1 cellular context compared by ENCODE assay signal in the genomic region with DNA sequence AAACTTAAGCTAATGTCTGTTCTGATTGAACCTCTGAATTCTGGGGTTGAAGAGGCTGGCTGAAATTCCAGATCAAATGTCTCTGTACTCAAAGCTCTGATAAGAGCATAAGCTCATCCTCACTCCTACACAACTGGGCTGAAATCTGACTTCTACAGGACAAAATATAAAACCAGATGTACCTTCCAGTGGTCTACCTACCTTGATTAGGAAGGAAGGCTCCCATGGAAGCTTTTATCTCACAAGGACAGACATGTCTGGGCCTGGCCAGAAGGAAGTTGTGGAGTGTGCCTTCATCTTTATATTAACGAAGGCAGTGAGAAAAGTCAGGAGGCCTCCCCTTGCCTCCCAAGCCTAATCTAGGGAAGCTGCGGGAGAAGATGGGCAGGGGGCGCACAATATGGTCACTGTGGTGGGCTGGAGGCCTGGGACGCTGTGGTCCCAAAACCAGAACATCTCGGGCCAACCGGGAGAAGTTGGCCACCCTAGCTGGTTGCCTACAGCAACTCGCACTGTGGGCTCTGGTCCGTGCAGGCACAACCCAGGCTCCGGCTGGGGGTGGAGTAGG.
TF ChIP-seq lines count a peak whose summit lies in the region.

No MANE protein-coding gene starts in this region.

TF ChIP-seq in K562, 482 proteins besides CTCF, POLR2A, EP300 and RAD21 (continued from another document):
- TF ChIP-seq, protein P1, sequence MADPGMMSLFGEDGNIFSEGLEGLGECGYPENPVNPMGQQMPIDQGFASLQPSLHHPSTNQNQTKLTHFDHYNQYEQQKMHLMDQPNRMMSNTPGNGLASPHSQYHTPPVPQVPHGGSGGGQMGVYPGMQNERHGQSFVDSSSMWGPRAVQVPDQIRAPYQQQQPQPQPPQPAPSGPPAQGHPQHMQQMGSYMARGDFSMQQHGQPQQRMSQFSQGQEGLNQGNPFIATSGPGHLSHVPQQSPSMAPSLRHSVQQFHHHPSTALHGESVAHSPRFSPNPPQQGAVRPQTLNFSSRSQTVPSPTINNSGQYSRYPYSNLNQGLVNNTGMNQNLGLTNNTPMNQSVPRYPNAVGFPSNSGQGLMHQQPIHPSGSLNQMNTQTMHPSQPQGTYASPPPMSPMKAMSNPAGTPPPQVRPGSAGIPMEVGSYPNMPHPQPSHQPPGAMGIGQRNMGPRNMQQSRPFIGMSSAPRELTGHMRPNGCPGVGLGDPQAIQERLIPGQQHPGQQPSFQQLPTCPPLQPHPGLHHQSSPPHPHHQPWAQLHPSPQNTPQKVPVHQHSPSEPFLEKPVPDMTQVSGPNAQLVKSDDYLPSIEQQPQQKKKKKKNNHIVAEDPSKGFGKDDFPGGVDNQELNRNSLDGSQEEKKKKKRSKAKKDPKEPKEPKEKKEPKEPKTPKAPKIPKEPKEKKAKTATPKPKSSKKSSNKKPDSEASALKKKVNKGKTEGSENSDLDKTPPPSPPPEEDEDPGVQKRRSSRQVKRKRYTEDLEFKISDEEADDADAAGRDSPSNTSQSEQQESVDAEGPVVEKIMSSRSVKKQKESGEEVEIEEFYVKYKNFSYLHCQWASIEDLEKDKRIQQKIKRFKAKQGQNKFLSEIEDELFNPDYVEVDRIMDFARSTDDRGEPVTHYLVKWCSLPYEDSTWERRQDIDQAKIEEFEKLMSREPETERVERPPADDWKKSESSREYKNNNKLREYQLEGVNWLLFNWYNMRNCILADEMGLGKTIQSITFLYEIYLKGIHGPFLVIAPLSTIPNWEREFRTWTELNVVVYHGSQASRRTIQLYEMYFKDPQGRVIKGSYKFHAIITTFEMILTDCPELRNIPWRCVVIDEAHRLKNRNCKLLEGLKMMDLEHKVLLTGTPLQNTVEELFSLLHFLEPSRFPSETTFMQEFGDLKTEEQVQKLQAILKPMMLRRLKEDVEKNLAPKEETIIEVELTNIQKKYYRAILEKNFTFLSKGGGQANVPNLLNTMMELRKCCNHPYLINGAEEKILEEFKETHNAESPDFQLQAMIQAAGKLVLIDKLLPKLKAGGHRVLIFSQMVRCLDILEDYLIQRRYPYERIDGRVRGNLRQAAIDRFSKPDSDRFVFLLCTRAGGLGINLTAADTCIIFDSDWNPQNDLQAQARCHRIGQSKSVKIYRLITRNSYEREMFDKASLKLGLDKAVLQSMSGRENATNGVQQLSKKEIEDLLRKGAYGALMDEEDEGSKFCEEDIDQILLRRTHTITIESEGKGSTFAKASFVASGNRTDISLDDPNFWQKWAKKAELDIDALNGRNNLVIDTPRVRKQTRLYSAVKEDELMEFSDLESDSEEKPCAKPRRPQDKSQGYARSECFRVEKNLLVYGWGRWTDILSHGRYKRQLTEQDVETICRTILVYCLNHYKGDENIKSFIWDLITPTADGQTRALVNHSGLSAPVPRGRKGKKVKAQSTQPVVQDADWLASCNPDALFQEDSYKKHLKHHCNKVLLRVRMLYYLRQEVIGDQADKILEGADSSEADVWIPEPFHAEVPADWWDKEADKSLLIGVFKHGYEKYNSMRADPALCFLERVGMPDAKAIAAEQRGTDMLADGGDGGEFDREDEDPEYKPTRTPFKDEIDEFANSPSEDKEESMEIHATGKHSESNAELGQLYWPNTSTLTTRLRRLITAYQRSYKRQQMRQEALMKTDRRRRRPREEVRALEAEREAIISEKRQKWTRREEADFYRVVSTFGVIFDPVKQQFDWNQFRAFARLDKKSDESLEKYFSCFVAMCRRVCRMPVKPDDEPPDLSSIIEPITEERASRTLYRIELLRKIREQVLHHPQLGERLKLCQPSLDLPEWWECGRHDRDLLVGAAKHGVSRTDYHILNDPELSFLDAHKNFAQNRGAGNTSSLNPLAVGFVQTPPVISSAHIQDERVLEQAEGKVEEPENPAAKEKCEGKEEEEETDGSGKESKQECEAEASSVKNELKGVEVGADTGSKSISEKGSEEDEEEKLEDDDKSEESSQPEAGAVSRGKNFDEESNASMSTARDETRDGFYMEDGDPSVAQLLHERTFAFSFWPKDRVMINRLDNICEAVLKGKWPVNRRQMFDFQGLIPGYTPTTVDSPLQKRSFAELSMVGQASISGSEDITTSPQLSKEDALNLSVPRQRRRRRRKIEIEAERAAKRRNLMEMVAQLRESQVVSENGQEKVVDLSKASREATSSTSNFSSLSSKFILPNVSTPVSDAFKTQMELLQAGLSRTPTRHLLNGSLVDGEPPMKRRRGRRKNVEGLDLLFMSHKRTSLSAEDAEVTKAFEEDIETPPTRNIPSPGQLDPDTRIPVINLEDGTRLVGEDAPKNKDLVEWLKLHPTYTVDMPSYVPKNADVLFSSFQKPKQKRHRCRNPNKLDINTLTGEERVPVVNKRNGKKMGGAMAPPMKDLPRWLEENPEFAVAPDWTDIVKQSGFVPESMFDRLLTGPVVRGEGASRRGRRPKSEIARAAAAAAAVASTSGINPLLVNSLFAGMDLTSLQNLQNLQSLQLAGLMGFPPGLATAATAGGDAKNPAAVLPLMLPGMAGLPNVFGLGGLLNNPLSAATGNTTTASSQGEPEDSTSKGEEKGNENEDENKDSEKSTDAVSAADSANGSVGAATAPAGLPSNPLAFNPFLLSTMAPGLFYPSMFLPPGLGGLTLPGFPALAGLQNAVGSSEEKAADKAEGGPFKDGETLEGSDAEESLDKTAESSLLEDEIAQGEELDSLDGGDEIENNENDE (IDR thresholded peaks at IDR 0.05; ENCODE audit: low read depth, low read length) = no peak
- TF ChIP-seq HDAC1 (IDR thresholded peaks at IDR 0.05) (peak; percentile 28 to 75; a peak in 2 of 4 replicates), SOX6 (IDR thresholded peaks at IDR 0.05) (peak; percentile 59), MXI1 (IDR thresholded peaks at IDR 0.05; ENCODE audit: low read depth, low read length) (no peak), ILK (tag; IDR thresholded peaks at IDR 0.05; ENCODE audit: borderline replicate concordance, low read depth) (no peak), ESRRA (IDR thresholded peaks at IDR 0.05; ENCODE audit: borderline replicate concordance, low read depth) (no peak), MAFG (tag; conservative IDR thresholded peaks at IDR 0.05) (no peak), SNRNP70 (optimal IDR thresholded peaks at IDR 0.05; ENCODE audit: low read depth, low read length) (no peak), GTF2A2 (tag; IDR thresholded peaks at IDR 0.05) (no peak), KDM1A (IDR thresholded peaks at IDR 0.05) (peak; percentile 95 to 96), DNMT1 (IDR thresholded peaks at IDR 0.05) (no peak)
- TF ChIP-seq, protein P2, sequence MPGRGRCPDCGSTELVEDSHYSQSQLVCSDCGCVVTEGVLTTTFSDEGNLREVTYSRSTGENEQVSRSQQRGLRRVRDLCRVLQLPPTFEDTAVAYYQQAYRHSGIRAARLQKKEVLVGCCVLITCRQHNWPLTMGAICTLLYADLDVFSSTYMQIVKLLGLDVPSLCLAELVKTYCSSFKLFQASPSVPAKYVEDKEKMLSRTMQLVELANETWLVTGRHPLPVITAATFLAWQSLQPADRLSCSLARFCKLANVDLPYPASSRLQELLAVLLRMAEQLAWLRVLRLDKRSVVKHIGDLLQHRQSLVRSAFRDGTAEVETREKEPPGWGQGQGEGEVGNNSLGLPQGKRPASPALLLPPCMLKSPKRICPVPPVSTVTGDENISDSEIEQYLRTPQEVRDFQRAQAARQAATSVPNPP (IDR thresholded peaks at IDR 0.05; ENCODE audit: borderline replicate concordance, insufficient read depth, insufficient read length) = no peak
- TF ChIP-seq, protein P3, sequence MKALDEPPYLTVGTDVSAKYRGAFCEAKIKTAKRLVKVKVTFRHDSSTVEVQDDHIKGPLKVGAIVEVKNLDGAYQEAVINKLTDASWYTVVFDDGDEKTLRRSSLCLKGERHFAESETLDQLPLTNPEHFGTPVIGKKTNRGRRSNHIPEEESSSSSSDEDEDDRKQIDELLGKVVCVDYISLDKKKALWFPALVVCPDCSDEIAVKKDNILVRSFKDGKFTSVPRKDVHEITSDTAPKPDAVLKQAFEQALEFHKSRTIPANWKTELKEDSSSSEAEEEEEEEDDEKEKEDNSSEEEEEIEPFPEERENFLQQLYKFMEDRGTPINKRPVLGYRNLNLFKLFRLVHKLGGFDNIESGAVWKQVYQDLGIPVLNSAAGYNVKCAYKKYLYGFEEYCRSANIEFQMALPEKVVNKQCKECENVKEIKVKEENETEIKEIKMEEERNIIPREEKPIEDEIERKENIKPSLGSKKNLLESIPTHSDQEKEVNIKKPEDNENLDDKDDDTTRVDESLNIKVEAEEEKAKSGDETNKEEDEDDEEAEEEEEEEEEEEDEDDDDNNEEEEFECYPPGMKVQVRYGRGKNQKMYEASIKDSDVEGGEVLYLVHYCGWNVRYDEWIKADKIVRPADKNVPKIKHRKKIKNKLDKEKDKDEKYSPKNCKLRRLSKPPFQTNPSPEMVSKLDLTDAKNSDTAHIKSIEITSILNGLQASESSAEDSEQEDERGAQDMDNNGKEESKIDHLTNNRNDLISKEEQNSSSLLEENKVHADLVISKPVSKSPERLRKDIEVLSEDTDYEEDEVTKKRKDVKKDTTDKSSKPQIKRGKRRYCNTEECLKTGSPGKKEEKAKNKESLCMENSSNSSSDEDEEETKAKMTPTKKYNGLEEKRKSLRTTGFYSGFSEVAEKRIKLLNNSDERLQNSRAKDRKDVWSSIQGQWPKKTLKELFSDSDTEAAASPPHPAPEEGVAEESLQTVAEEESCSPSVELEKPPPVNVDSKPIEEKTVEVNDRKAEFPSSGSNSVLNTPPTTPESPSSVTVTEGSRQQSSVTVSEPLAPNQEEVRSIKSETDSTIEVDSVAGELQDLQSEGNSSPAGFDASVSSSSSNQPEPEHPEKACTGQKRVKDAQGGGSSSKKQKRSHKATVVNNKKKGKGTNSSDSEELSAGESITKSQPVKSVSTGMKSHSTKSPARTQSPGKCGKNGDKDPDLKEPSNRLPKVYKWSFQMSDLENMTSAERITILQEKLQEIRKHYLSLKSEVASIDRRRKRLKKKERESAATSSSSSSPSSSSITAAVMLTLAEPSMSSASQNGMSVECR (CRISPR knock-in tag; IDR thresholded peaks at IDR 0.05) = no peak
